In the genomic region with DNA sequence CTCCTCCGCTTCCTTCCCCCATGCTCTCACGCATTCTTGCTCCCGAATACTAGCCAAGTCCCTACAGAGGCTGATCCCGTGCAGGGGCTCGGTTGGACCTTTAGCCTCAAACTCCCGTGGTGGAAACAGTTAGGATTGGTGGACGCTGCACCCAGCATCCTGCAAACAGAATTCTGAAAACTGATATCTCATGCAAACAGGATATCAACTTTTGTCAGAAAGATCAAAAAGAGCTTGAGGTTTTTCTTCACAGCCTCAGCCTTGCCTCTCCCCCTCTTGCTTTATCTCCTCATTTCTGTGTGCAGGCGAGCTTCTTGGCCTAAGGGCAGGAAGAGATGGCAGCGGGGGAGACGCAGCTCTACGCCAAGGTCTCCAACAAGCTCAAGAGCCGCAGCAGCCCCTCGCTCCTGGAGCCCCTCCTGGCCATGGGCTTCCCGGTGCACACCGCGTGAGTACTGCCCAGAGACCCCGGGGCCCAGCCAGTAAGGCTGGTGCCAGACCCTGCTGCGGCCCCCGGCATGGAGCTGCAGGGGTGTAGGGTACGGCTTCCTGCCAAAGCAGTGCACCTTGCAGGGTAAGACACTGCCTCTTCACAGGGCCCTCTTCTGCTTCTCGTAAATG, we compare ENCODE assay signal across 15 cellular contexts. TPM values are rescaled to one million over a fixed set of nuclear protein-coding genes. Genes with fewer than 3 reads are reported as not detected.
A peak's percentile ranks its signal among the peaks of the same experiment; 100 is the strongest.
DNase-seq lines count a peak whose midpoint lies in the region; ATAC-seq, FAIRE-seq and TF ChIP-seq lines count a peak whose summit lies in the region.
"Had no signal": no experiment of that assay in that cellular context is flagged by ENCODE, and none has a peak within 500 bp of the region (broad histone marks: within the 10 kb centered on the region; RNA-seq: fewer than 3 reads in every experiment).

A gene with protein sequence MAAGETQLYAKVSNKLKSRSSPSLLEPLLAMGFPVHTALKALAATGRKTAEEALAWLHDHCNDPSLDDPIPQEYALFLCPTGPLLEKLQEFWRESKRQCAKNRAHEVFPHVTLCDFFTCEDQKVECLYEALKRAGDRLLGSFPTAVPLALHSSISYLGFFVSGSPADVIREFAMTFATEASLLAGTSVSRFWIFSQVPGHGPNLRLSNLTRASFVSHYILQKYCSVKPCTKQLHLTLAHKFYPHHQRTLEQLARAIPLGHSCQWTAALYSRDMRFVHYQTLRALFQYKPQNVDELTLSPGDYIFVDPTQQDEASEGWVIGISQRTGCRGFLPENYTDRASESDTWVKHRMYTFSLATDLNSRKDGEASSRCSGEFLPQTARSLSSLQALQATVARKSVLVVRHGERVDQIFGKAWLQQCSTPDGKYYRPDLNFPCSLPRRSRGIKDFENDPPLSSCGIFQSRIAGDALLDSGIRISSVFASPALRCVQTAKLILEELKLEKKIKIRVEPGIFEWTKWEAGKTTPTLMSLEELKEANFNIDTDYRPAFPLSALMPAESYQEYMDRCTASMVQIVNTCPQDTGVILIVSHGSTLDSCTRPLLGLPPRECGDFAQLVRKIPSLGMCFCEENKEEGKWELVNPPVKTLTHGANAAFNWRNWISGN (plus strand): TSS at position 292 of the 621 bp plus-strand sequence. CDS start 44 bp downstream, at position 336.

- intact Hi-C loops in left cardiac atrium (cut with DNase I) = no loop called here
- intact Hi-C loops in right cardiac atrium (cut with DNase I) = no loop called here
- intact Hi-C loops in left colon (cut with DNase I, micrococcal nuclease) = no loop called here
- intact Hi-C loops in prostate gland (cut with DNase I) = no loop called here

- TF ChIP-seq EP300 in upper lobe of left lung (IDR thresholded peaks at IDR 0.05) = no peak

- no peaks in the 10 kb centered on the region for H3K27me3 Mint-ChIP-seq in activated T-cell treated with anti-CD3 and anti-CD28 coated beads, Interleukin-2, amount 50 U/mL, for 4 hours (ENCODE audit: low read depth)

- 61% methylated on average over 21 of the region's 21 CpGs for WGBS in right cardiac atrium
- WGBS in upper lobe of left lung, 2 donors = 78 to 82% methylated on average over 14 to 19 of the region's 21 CpGs
- 76% methylated on average over 21 of the region's 21 CpGs for WGBS in prostate gland

- H3K4me1 ChIP-seq in right cardiac atrium (ENCODE audit: control insufficient read depth, insufficient read depth, low read length) (no peaks in the 10 kb centered on the region), upper lobe of left lung (no peaks in the 10 kb centered on the region), prostate gland (replicated peaks) (no peaks in the 10 kb centered on the region)
- H3K4me1 ChIP-seq: suprapubic skin had no signal

- H3K27me3 ChIP-seq in right cardiac atrium (ENCODE audit: control insufficient read depth, insufficient read depth) (no peaks in the 10 kb centered on the region), upper lobe of left lung (no peaks in the 10 kb centered on the region), prostate gland (replicated peaks; ENCODE audit: insufficient read depth) (no peaks in the 10 kb centered on the region)
- H3K27me3 ChIP-seq: suprapubic skin had no signal

- H3K4me3 ChIP-seq in right cardiac atrium (ENCODE audit: low read length) (no peak within 1 kb of the TSS), upper lobe of left lung (peak within 1 kb of the TSS in 3 of 4 donors; percentile 9 to 23 (median 16)), prostate gland (no peak within 1 kb of the TSS)
- H3K4me3 ChIP-seq: suprapubic skin had no signal

- H3K4me3 Mint-ChIP-seq in activated T-cell treated with anti-CD3 and anti-CD28 coated beads, Interleukin-2, amount 50 U/mL, for 4 hours = peak within 1 kb of the TSS; percentile 88
- H3K4me3 Mint-ChIP-seq: H9 had no signal

- ATAC-seq in left cardiac atrium (peak; percentile 38 to 41), right cardiac atrium (no peak), left colon (peak; percentile 14), upper lobe of left lung (ENCODE audit: low FRiP score in 2 of 2) (no peak)
- peak; percentile 40 to 42 for ATAC-seq in activated T-cell treated with anti-CD3 and anti-CD28 coated beads, Interleukin-2, amount 50 U/mL, for 4 hours

- H3K9me3 ChIP-seq in right cardiac atrium (ENCODE audit: control insufficient read depth, low read length) (no peaks in the 10 kb centered on the region), upper lobe of left lung (no peaks in the 10 kb centered on the region), prostate gland (no peaks in the 10 kb centered on the region)
- H3K9me3 ChIP-seq: suprapubic skin had no signal

- H3K4me1 Mint-ChIP-seq in activated T-cell treated with anti-CD3 and anti-CD28 coated beads, Interleukin-2, amount 50 U/mL, for 4 hours (ENCODE audit: low read depth) = peaks cover 75% of the 10 kb centered on the region

- DNase-seq in left cardiac atrium = no peak
- DNase-seq in right cardiac atrium = no peak
- no peak for DNase-seq in activated T-cell treated with anti-CD3 and anti-CD28 coated beads, Interleukin-2, amount 50 U/mL, for 4 hours
- no peak for DNase-seq in left colon
- DNase-seq in upper lobe of left lung = peak in 1 of 2 donors; percentile 64
- DNase-seq in D721Med (ENCODE audit: insufficient read length, low spot score) = no peak
- no peak for DNase-seq in prostate gland (ENCODE audit: low spot score)
- no peak for DNase-seq in RPMI8226
- DNase-seq: anterior cingulate cortex, H9, NCI-H526 had no signal

- TF ChIP-seq POLR2A in upper lobe of left lung (IDR thresholded peaks at IDR 0.05) (no peak), prostate gland (IDR thresholded peaks at IDR 0.05) (no peak)

- no peak for FAIRE-seq in D721Med (lab: Jason Lieb, UNC)
- FAIRE-seq: endothelial cell of umbilical vein had no signal

- H3K27ac ChIP-seq in right cardiac atrium (ENCODE audit: low read length) (no peak within 1 kb of the TSS), upper lobe of left lung (peak within 1 kb of the TSS in 2 of 4 donors; percentile 5 to 30), prostate gland (no peak within 1 kb of the TSS)
- H3K27ac ChIP-seq: suprapubic skin had no signal

- TF ChIP-seq CTCF in upper lobe of left lung (IDR thresholded peaks at IDR 0.05) (no peak), D721Med (IDR thresholded peaks at IDR 0.05; ENCODE audit: insufficient read depth, missing control alignments) (no peak), prostate gland (IDR thresholded peaks at IDR 0.05) (no peak)

- no peaks in the 10 kb centered on the region for H3K36me3 ChIP-seq in upper lobe of left lung
- no peaks in the 10 kb centered on the region for H3K36me3 ChIP-seq in prostate gland
- H3K36me3 ChIP-seq: suprapubic skin had no signal

- peaks cover 9% of the 10 kb centered on the region for H3K9me3 Mint-ChIP-seq in activated T-cell treated with anti-CD3 and anti-CD28 coated beads, Interleukin-2, amount 50 U/mL, for 4 hours
- H3K9me3 Mint-ChIP-seq: H9 had no signal

- H3K36me3 Mint-ChIP-seq in activated T-cell treated with anti-CD3 and anti-CD28 coated beads, Interleukin-2, amount 50 U/mL, for 4 hours (ENCODE audit: insufficient read depth) = peaks cover 13% of the 10 kb centered on the region

RNA-seq across cellular contexts. Expression of the gene that starts here (rescaled TPM):
- total RNA-seq in left cardiac atrium (under 1 TPM; 0.44 to 0.47 TPM), right cardiac atrium (under 1 TPM; 0.15 to 0.29 (median 0.25) TPM), left colon (1 to 10 TPM in 1 of 2 donors, under 1 TPM in 1; 0.67 to 1.0 TPM), upper lobe of left lung (1 to 10 TPM in 5 of 6 donors, not detected in 1; 1.4 to 7.3 (median 2.9) TPM), prostate gland (1 to 10 TPM in 1 of 2 donors, under 1 TPM in 1; 0.23 to 1.8 TPM)
- polyA plus RNA-seq in right cardiac atrium = 0.07 TPM
- 10 to 100 TPM in 2 of 3 donors, 1 to 10 TPM in 1; 8.8 to 13.7 (median 11.3) TPM for total RNA-seq in activated T-cell treated with anti-CD3 and anti-CD28 coated beads, Interleukin-2, amount 50 U/mL, for 4 hours
- total RNA-seq: endothelial cell of umbilical vein, H9, myocyte had no signal
- polyA plus RNA-seq: AG04450, endothelial cell of umbilical vein had no signal

Comparison
In these comparisons a context has a peak if more than half of its experiments do, and no peak if none do; other contexts are left out.
1. Peak in ATAC-seq in left cardiac atrium; RNA of the gene not detected or under 1 TPM.
2. ATAC-seq: peak in activated T-cell treated with anti-CD3 and anti-CD28 coated beads, Interleukin-2, amount 50 U/mL, for 4 hours (2 of 2) and left colon (single experiment); none in right cardiac atrium (0 of 2) and upper lobe of left lung (0 of 2).
3. H3K4me3 ChIP-seq: peak in upper lobe of left lung (3 of 4); none in right cardiac atrium (single experiment) and prostate gland (0 of 2).